ENCODE assay signal across 20 cellular contexts in the genomic region with DNA sequence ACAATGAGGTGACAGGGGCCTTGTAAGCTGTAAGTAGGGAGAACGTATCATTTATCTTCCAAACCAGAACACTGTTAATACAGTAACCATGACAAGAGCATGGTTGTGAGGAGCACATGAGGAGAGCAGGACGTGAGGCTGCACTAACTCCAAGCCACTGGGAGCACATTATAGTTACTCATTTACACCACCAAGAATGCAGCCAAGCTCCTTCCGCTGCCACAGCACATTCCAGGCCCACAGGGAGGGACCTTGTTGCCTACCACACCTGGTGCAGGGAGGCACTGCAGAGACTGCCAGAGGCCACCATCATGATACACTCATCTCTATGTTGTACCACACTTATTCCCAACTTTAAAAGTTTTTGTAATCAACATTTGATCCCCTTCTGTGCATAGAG. TPM values are rescaled to one million over a fixed set of nuclear protein-coding genes. Genes with fewer than 3 reads are reported as not detected.
A peak's percentile ranks its signal among the peaks of the same experiment; 100 is the strongest.
DNase-seq lines count a peak whose midpoint lies in the region; FAIRE-seq and TF ChIP-seq lines count a peak whose summit lies in the region.
"Had no signal": no experiment of that assay in that cellular context is flagged by ENCODE, and none has a peak within 500 bp of the region (broad histone marks: within the 10 kb centered on the region; RNA-seq: fewer than 3 reads in every experiment).

No MANE protein-coding gene starts in this region.

- H3K27ac ChIP-seq in astrocyte (ENCODE audit: low read depth, low read length) (no peak overlapping the region), neuronal stem cell (replicated peaks; ENCODE audit: low read length) (no peak overlapping the region), uterus (no peak overlapping the region)
- H3K27ac ChIP-seq: ascending aorta, prostate gland, sigmoid colon, SJSA1, tibial artery had no signal

- peaks cover 10% of the 10 kb centered on the region for H3K36me3 Mint-ChIP-seq in astrocyte (ENCODE audit: low read depth, unreplicated experiment)
- H3K36me3 Mint-ChIP-seq: activated CD8-positive, alpha-beta memory T cell treated with anti-CD3 and anti-CD28 coated beads, Interleukin-2, amount 10 ng/mL, durations not matched to agents 7 days and 5 days; activated naive CD8-positive, alpha-beta T cell treated with anti-CD3 and anti-CD28 coated beads for 36 hours had no signal

- H3K4me3 ChIP-seq in astrocyte (ENCODE audit: insufficient read depth, low read depth, low read length) = no peak overlapping the region
- no peak overlapping the region for H3K4me3 ChIP-seq in neuronal stem cell (ENCODE audit: low read length in 2 of 2)
- no peak overlapping the region for H3K4me3 ChIP-seq in uterus
- H3K4me3 ChIP-seq: prostate gland, sigmoid colon, SJSA1, tibial artery had no signal

- peak overlapping the region; percentile 15 for H2AK5ac ChIP-seq in neuronal stem cell (ENCODE audit: low read depth, low read length)

- no peak overlapping the region for H4K91ac ChIP-seq in neuronal stem cell (ENCODE audit: low read depth, low read length, poor library complexity)

- FAIRE-seq in astrocyte (lab: Jason Lieb, UNC) = no peak
- FAIRE-seq in frontal cortex (lab: Jason Lieb, UNC) = no peak
- FAIRE-seq: D721Med had no signal

- peak overlapping the region; percentile 5 for H2BK5ac ChIP-seq in neuronal stem cell (ENCODE audit: low read length)

- no peak overlapping the region for H4K8ac ChIP-seq in neuronal stem cell (ENCODE audit: low read depth, low read length)

- TF ChIP-seq CTCF in astrocyte (IDR thresholded peaks at IDR 0.05; ENCODE audit: insufficient read depth, low read depth, low read length) (no peak), uterus (IDR thresholded peaks at IDR 0.05) (no peak)

- H3K27ac Mint-ChIP-seq in astrocyte (ENCODE audit: unreplicated experiment) = no peak overlapping the region
- H3K27ac Mint-ChIP-seq: activated CD8-positive, alpha-beta memory T cell treated with anti-CD3 and anti-CD28 coated beads, Interleukin-2, amount 10 ng/mL, durations not matched to agents 7 days and 5 days; activated naive CD8-positive, alpha-beta T cell treated with anti-CD3 and anti-CD28 coated beads for 36 hours; mesothelial cell of epicardium had no signal

- peaks cover 78% of the 10 kb centered on the region for H4K20me1 ChIP-seq in astrocyte (ENCODE audit: insufficient read depth, low read length)

- peak overlapping the region; percentile 69 for H3K4me2 ChIP-seq in astrocyte (ENCODE audit: low read length)
- H3K4me2 ChIP-seq in neuronal stem cell (ENCODE audit: insufficient read depth, low read length, poor library complexity, severe bottlenecking) = no peak overlapping the region

- H3K18ac ChIP-seq in neuronal stem cell (ENCODE audit: low read length) = no peak overlapping the region

- no peak overlapping the region for H2BK15ac ChIP-seq in neuronal stem cell (ENCODE audit: low read length)

- H3K27me3 Mint-ChIP-seq in astrocyte (ENCODE audit: low read depth, unreplicated experiment) = no peaks in the 10 kb centered on the region
- H3K27me3 Mint-ChIP-seq: activated CD8-positive, alpha-beta memory T cell treated with anti-CD3 and anti-CD28 coated beads, Interleukin-2, amount 10 ng/mL, durations not matched to agents 7 days and 5 days; activated naive CD8-positive, alpha-beta T cell treated with anti-CD3 and anti-CD28 coated beads for 36 hours; CD4-positive, CD25-positive, alpha-beta regulatory T cell; naive thymus-derived CD4-positive, alpha-beta T cell had no signal

- no peak overlapping the region for H3K4ac ChIP-seq in neuronal stem cell (ENCODE audit: low read length)

- H3K4me1 ChIP-seq in astrocyte (ENCODE audit: insufficient read depth, low read length) (peaks cover 37% of the 10 kb centered on the region), neuronal stem cell (ENCODE audit: control insufficient read depth in 2 of 2, insufficient read depth in 1 of 2, low read depth in 1 of 2, low read length in 2 of 2) (peaks cover 2 to 4% of the 10 kb centered on the region in 2 donors), uterus (peaks cover 0 to 5% of the 10 kb centered on the region in 2 donors)
- H3K4me1 ChIP-seq: prostate gland had no signal

- H3K9ac ChIP-seq in astrocyte (ENCODE audit: low read length) = peak overlapping the region; percentile 65
- H3K9ac ChIP-seq in neuronal stem cell (ENCODE audit: low read depth, low read length, poor library complexity) = no peak overlapping the region

- no peaks in the 10 kb centered on the region for H3K9me3 ChIP-seq in astrocyte (ENCODE audit: insufficient read depth, low read depth, low read length)
- no peaks in the 10 kb centered on the region for H3K9me3 ChIP-seq in neuronal stem cell (replicated peaks in 1 of 2; ENCODE audit: control insufficient read depth in 2 of 2, insufficient read depth in 1 of 2, low read depth in 1 of 2, low read length in 2 of 2)
- no peaks in the 10 kb centered on the region for H3K9me3 ChIP-seq in uterus
- H3K9me3 ChIP-seq: ascending aorta, prostate gland, sigmoid colon, SJSA1, tibial artery had no signal

- H3K23ac ChIP-seq in neuronal stem cell (ENCODE audit: low read depth, low read length, poor library complexity) = peak overlapping the region; percentile 29

- H3K4me1 Mint-ChIP-seq in astrocyte (ENCODE audit: low read depth, unreplicated experiment) = peaks cover 41% of the 10 kb centered on the region
- H3K4me1 Mint-ChIP-seq: activated CD8-positive, alpha-beta memory T cell treated with anti-CD3 and anti-CD28 coated beads, Interleukin-2, amount 10 ng/mL, durations not matched to agents 7 days and 5 days; activated naive CD8-positive, alpha-beta T cell treated with anti-CD3 and anti-CD28 coated beads for 36 hours had no signal

- no peaks in the 10 kb centered on the region for H3K9me3 Mint-ChIP-seq in astrocyte (ENCODE audit: unreplicated experiment)
- H3K9me3 Mint-ChIP-seq: activated naive CD8-positive, alpha-beta T cell treated with anti-CD3 and anti-CD28 coated beads for 36 hours; activated T-cell treated with anti-CD3 and anti-CD28 coated beads, Interleukin-2, amount 50 U/mL, for 4 hours; CD4-positive, CD25-positive, alpha-beta regulatory T cell; mesothelial cell of epicardium; naive thymus-derived CD4-positive, alpha-beta T cell had no signal

- in situ Hi-C loops in ACHN (cut with HindIII; ENCODE audit: low pct_ligation_motif_present, low pct_unique_long_range_greater_than_20kb, low sequenced_read_pairs) = no loop called here

- intact Hi-C loops in uterus (cut with DNase I; ENCODE audit: low total_unique reads) = loop anchor here (5.0 kb wide), 2 partner anchors 77 to 92 kb away; no protein-coding TSS in a partner anchor

- peak overlapping the region; percentile 47 for H3K4me3 Mint-ChIP-seq in astrocyte (ENCODE audit: unreplicated experiment)
- H3K4me3 Mint-ChIP-seq: activated CD8-positive, alpha-beta memory T cell treated with anti-CD3 and anti-CD28 coated beads, Interleukin-2, amount 10 ng/mL, durations not matched to agents 7 days and 5 days; activated naive CD8-positive, alpha-beta T cell treated with anti-CD3 and anti-CD28 coated beads for 36 hours; activated T-cell treated with anti-CD3 and anti-CD28 coated beads, Interleukin-2, amount 50 U/mL, for 4 hours; CD4-positive, CD25-positive, alpha-beta regulatory T cell; mesothelial cell of epicardium; naive thymus-derived CD4-positive, alpha-beta T cell had no signal

- TF ChIP-seq POLR2A in uterus (IDR thresholded peaks at IDR 0.05) = no peak

- H3K36me3 ChIP-seq in astrocyte (ENCODE audit: insufficient read depth, low read length) = peaks cover 5% of the 10 kb centered on the region
- H3K36me3 ChIP-seq in neuronal stem cell (replicated peaks in 1 of 2; ENCODE audit: control insufficient read depth in 2 of 2, insufficient read depth in 2 of 2, low read length in 2 of 2) = peaks cover 0 to 4% of the 10 kb centered on the region in 2 donors
- H3K36me3 ChIP-seq in uterus = no peaks in the 10 kb centered on the region

- H3K79me2 ChIP-seq in astrocyte (ENCODE audit: insufficient read depth, low read length) = peaks cover 91% of the 10 kb centered on the region

- no peak overlapping the region for H3K14ac ChIP-seq in neuronal stem cell (ENCODE audit: low read length)

- H2BK120ac ChIP-seq in neuronal stem cell (ENCODE audit: low read depth, low read length) = no peak overlapping the region

- H3K27me3 ChIP-seq in astrocyte (ENCODE audit: insufficient read depth, low read length) (no peaks in the 10 kb centered on the region), neuronal stem cell (ENCODE audit: control insufficient read depth in 3 of 3, insufficient read depth in 3 of 3, low read depth in 1 of 3, low read length in 3 of 3) (peaks cover 0 to 10% (median 0%) of the 10 kb centered on the region in 3 experiments), uterus (no peaks in the 10 kb centered on the region)
- H3K27me3 ChIP-seq: ascending aorta, sigmoid colon, SJSA1, tibial artery had no signal

- peaks cover 2% of the 10 kb centered on the region for H3K79me1 ChIP-seq in neuronal stem cell (ENCODE audit: low read depth, low read length)

- DNase-seq in ACHN (peak; percentile 86), astrocyte (ENCODE audit: low read depth) (no peak), glomerular visceral epithelial cell (ENCODE audit: extremely low spot score) (peak; percentile 71), neuronal stem cell (ENCODE audit: low spot score) (no peak), NCI-H2081 (lab: John Stamatoyannopoulos, UW) (no peak), frontal cortex (ENCODE audit: low spot score in 2 of 2) (no peak), uterus (no peak)
- DNase-seq in effector CD8-positive, alpha-beta T cell (lab: John Stamatoyannopoulos, UW) = no peak

- H2AFZ ChIP-seq in astrocyte (ENCODE audit: low read depth, low read length) (no peak overlapping the region), neuronal stem cell (ENCODE audit: low read length) (no peak overlapping the region)

- H2BK12ac ChIP-seq in neuronal stem cell (ENCODE audit: low read length) = no peak overlapping the region

- no CpG with 5 or more reads among the region's 3 CpGs for WGBS in neuronal stem cell (ENCODE audit: extremely low coverage in 2 of 2, insufficient read length in 2 of 2, insufficient replicate concordance in 1 of 2), 2 donors

RNA-seq across cellular contexts. Expression of a gene that starts 13.5 kb away (rescaled TPM):
- total RNA-seq in astrocyte = 14.9 and 15.9 TPM in 2 replicates
- 2.9 TPM for polyA plus RNA-seq in neuronal stem cell (2013, experiment 1 of 2)
- polyA plus RNA-seq in neuronal stem cell (2013, experiment 2 of 2) = 3.1 TPM
- 12.2 TPM for total RNA-seq in frontal cortex
- 10 to 100 TPM in 2 of 4 donors, 1 to 10 TPM in 2; 2.1 to 16.0 (median 10.6) TPM for total RNA-seq in uterus

RNA-seq across cellular contexts. Expression of a gene that starts 27.8 kb away (rescaled TPM):
- total RNA-seq in astrocyte (56.0 and 70.5 TPM in 2 replicates), frontal cortex (5.7 TPM), uterus (10 to 100 TPM; 22.4 to 45.7 (median 31.7) TPM)
- polyA plus RNA-seq in neuronal stem cell (2013, experiment 1 of 2) = 8.1 TPM
- 7.9 TPM for polyA plus RNA-seq in neuronal stem cell (2013, experiment 2 of 2)

Comparison
In these comparisons a context has a peak if more than half of its experiments do, and no peak if none do; other contexts are left out.
1. DNase-seq: peak in ACHN (single experiment) and glomerular visceral epithelial cell (single experiment); none in astrocyte (single experiment), neuronal stem cell (single experiment), effector CD8-positive, alpha-beta T cell (single experiment), NCI-H2081 (0 of 2), frontal cortex (0 of 2) and uterus (0 of 2).